In genomic region chr21:17387030-17387617, GRCh38 we compare ENCODE assay signal across 9 cellular contexts.
DNase-seq lines count a peak whose midpoint lies in the region; ATAC-seq, FAIRE-seq and TF ChIP-seq lines count a peak whose summit lies in the region.
"Had no signal": no experiment of that assay in that cellular context is flagged by ENCODE, and none has a peak within 500 bp of the region (broad histone marks: within the 10 kb centered on the region; RNA-seq: fewer than 3 reads in every experiment).

No MANE protein-coding gene starts in this region.

- WGBS in A549 (ENCODE audit: missing lambda C conversion rate), result 2% methylated on average over 7 of the region's 7 CpGs
- 21 to 22% methylated on average over 7 of the region's 7 CpGs for WGBS in tibial nerve, 2 donors

- no peaks in the 10 kb centered on the region for H3K27me3 ChIP-seq in tibial nerve

- H3K4me1 ChIP-seq in A549 (no peaks in the 10 kb centered on the region), tibial nerve (no peaks in the 10 kb centered on the region)

- FAIRE-seq in A549 (lab: Jason Lieb, UNC) (no peak), endometrium (lab: Jason Lieb, UNC) (peak; percentile 93)

- no peak for TF ChIP-seq POLR2A in A549 (IDR thresholded peaks at IDR 0.05; ENCODE audit: low read length)
- no peak for TF ChIP-seq POLR2A in tibial nerve (IDR thresholded peaks at IDR 0.05)

- no peak overlapping the region for H3K4me2 ChIP-seq in A549

- peak; percentile 80 to 84 for TF ChIP-seq RAD21 in A549 (conservative IDR thresholded peaks at IDR 0.05 in 1 of 2, IDR thresholded peaks at IDR 0.05 in 1 of 2)

- H3K27ac ChIP-seq in A549 (no peak overlapping the region), tibial nerve (no peak overlapping the region)
- H3K27ac ChIP-seq: skin epidermis had no signal

- H3K36me3 ChIP-seq in tibial nerve, result no peaks in the 10 kb centered on the region

- peak; percentile 70 for TF ChIP-seq CTCF in A549 (IDR thresholded peaks at IDR 0.05)
- TF ChIP-seq CTCF in GM12875 (IDR thresholded peaks at IDR 0.05; ENCODE audit: borderline replicate concordance, insufficient read depth, low read depth, low read length), result peak; percentile 42; the same call in 1 of the 2 replicates
- peak; percentile 54 to 86 (median 74) for TF ChIP-seq CTCF in tibial nerve (IDR thresholded peaks at IDR 0.05)

- TF ChIP-seq EP300 in A549 (IDR thresholded peaks at IDR 0.05) (no peak), tibial nerve (IDR thresholded peaks at IDR 0.05) (no peak)

- CTCF ChIA-PET in A549 (lab: Yijun Ruan, JAX), result interaction anchor here (0.7 to 5.9 kb wide), 22 partner anchors 14 to 198 kb away, joined by 3 to 66 read pairs (median 4); no protein-coding TSS in a partner anchor

- H3K9me3 ChIP-seq in A549 (no peaks in the 10 kb centered on the region), tibial nerve (peaks cover 0 to 14% (median 0%) of the 10 kb centered on the region in 4 donors)

- ATAC-seq in A549, result peak; percentile 54 to 73; a peak in 4 of 6 replicates
- peak; percentile 76 for ATAC-seq in HG03159 (IDR thresholded peaks at IDR 0.05; ENCODE audit: unreplicated experiment)
- peak; percentile 30 to 38 for ATAC-seq in activated CD4-positive, CD25-positive, alpha-beta regulatory T cell treated with anti-CD3 and anti-CD28 coated beads, Interleukin-2, amount 50 U/mL, for 24 hours

- no peak overlapping the region for H3K4me3 ChIP-seq in A549
- no peak overlapping the region for H3K4me3 ChIP-seq in GM12875 (ENCODE audit: low read depth, low read length)
- no peak overlapping the region for H3K4me3 ChIP-seq in tibial nerve
- H3K4me3 ChIP-seq: skin epidermis had no signal

- POLR2A ChIA-PET in A549 (lab: Yijun Ruan, JAX), result interaction anchor here (0.9 kb wide), 2 partner anchors 127 to 167 kb away, joined by 3 read pairs; no protein-coding TSS in a partner anchor

- DNase-seq in A549 (ENCODE audit: low read depth in 1 of 2, low spot score in 1 of 2) (peak; percentile 25 to 51), NCI-H2227 treated with DMSO at 0.1 percent for 48 hours (lab: John Stamatoyannopoulos, UW) (peak; percentile 89), myocyte (ENCODE audit: low read depth) (peak; percentile 74), tibial nerve (ENCODE audit: low spot score in 2 of 2) (peak in 1 of 2 donors; percentile 71)

TF ChIP-seq in A549, 52 proteins besides CTCF, POLR2A, EP300 and RAD21:
- no peak for TF ChIP-seq RARB (CRISPR knock-in tag; IDR thresholded peaks at IDR 0.05)
- TF ChIP-seq SMC3 (IDR thresholded peaks at IDR 0.05), result peak; percentile 77
